ENCODE assay signal across 26 cellular contexts in the genomic region with DNA sequence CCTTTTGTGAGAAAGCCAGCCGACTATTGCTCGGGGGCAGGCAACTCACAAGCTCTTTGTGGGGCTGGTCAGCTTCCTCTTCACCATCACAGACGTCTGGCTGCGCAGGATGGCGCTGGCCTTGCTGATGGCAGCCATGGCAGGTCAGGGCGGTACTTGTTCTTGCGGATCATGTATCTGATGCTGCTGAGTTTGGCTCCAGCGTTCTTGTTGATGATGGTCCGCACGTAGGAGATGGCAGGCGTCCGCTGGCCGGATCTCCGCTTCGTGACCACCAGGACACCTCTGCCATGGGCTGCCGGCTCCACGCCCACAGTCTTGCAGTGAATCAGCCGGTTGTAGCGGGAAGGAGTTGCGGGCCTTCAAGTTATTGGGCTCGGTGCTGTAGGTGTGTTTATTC.
"Had no signal": no experiment of that assay in that cellular context is flagged by ENCODE, and none has a peak within 500 bp of the region (broad histone marks: within the 10 kb centered on the region; RNA-seq: fewer than 3 reads in every experiment).

No MANE protein-coding gene starts in this region.

- H3K9me3 Mint-ChIP-seq: mesothelial cell of epicardium had no signal

- DNase-seq: dermis blood vessel endothelial cell; dorsolateral prefrontal cortex; effector CD4-positive, alpha-beta T cell; effector memory CD4-positive, alpha-beta T cell; erythroblast; esophagus squamous epithelium; foreskin fibroblast; foreskin melanocyte; gastrocnemius medialis; glutamatergic neuron; head of caudate nucleus; heart right ventricle; hippocampal formation; kidney; kidney glomerular epithelial cell; left colon; left ventricle myocardium inferior; lower lobe of right lung; mesenchymal stem cell; mucosa of descending colon; naive B cell had no signal

- H3K4me3 ChIP-seq: coronary artery, dorsolateral prefrontal cortex, esophagus squamous epithelium, gastrocnemius medialis, heart right ventricle, left ventricle myocardium inferior, lower lobe of right lung, mucosa of descending colon had no signal

- ATAC-seq: esophagus mucosa, gastrocnemius medialis, heart right ventricle, left colon, left lobe of liver, lower lobe of right lung, mucosa of descending colon had no signal

- H3K27ac ChIP-seq: coronary artery, dorsolateral prefrontal cortex, epithelial cell of prostate, esophagus squamous epithelium, gastrocnemius medialis, heart right ventricle, left ventricle myocardium inferior, lower lobe of right lung had no signal

- H3K4me1 ChIP-seq: esophagus squamous epithelium, gastrocnemius medialis, heart right ventricle, left ventricle myocardium inferior, lower lobe of right lung had no signal

- H3K27ac Mint-ChIP-seq: mesothelial cell of epicardium, naive B cell had no signal

- H3K4me3 Mint-ChIP-seq: mesothelial cell of epicardium had no signal

- H3K9me3 ChIP-seq: esophagus squamous epithelium, gastrocnemius medialis, heart right ventricle, left ventricle myocardium inferior, lower lobe of right lung, mucosa of descending colon had no signal

- H3K36me3 ChIP-seq: esophagus squamous epithelium, gastrocnemius medialis, heart right ventricle, left ventricle myocardium inferior, lower lobe of right lung had no signal

- H3K27me3 ChIP-seq: dorsolateral prefrontal cortex, gastrocnemius medialis had no signal

- H3K4me1 Mint-ChIP-seq: naive B cell had no signal

- H3K36me3 Mint-ChIP-seq: mesothelial cell of epicardium, naive B cell had no signal
